ENCODE assay signal across 9 cellular contexts in genomic region chr11:93155738-93156137, GRCh38.
"Had no signal": no experiment of that assay in that cellular context is flagged by ENCODE, and none has a peak within 500 bp of the region (broad histone marks: within the 10 kb centered on the region; RNA-seq: fewer than 3 reads in every experiment).

No MANE protein-coding gene starts in this region.

- H3K4me3 Mint-ChIP-seq: GM23338, H9, HFFc6, IgD-negative memory B cell had no signal

- H3K27ac Mint-ChIP-seq: GM23338, H9, HFFc6, IgD-negative memory B cell had no signal

- H3K27me3 Mint-ChIP-seq: IgD-negative memory B cell had no signal

- H3K4me3 ChIP-seq: GM23338 had no signal

- H3K9me3 Mint-ChIP-seq: HFFc6 had no signal

- DNase-seq: H9, HCEC 1CT, HFFc6, KG1 had no signal

- FAIRE-seq: H1, H54, HepG2 had no signal

- H3K4me1 Mint-ChIP-seq: GM23338, H9, IgD-negative memory B cell had no signal

- ATAC-seq: GM23338, HepG2 had no signal
